Comparison of ENCODE assay signal across 1 cellular context in the genomic region with DNA sequence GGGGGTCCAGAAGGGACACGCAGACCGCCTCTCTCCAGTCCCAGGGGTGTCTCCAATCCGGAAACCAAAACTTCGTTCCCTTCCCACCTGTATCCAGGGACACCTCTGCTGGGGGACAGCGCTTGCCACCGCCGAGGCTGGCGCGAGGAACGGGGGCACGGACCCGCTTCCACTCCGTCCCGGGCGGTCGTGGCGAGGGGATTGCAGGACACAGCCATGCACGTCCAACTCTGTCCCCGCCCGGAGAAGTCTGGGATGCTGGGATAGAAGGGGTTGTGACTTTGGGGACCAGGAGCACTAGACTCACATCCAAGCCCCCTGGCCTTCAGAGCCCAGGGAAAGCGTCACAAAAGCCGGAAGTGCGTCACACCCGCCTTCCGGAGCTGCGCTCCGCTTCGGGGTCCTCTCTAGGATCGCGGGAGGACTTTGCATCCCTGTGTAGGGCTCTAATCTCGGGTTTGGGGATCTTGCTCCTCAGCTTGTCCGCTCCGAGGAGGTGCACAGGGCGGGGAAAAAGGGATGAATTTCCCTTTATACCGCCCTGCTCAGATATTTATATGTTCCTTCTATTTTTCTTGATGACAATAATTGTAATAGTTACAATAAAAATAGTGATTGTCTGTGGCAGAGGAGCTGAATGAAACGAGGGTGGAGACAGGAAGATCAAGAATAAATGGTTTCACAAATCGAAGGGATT.
TF ChIP-seq lines count a peak whose summit lies in the region.

TSS of gene FAM200A (minus strand) at position 348 of the 697 bp plus-strand sequence. CDS start 3,707 bp downstream, outside the sequence.

TF ChIP-seq in K562, 482 proteins besides CTCF, POLR2A, EP300 and RAD21 (continued from another document and continues in another):
- TF ChIP-seq, protein P1, sequence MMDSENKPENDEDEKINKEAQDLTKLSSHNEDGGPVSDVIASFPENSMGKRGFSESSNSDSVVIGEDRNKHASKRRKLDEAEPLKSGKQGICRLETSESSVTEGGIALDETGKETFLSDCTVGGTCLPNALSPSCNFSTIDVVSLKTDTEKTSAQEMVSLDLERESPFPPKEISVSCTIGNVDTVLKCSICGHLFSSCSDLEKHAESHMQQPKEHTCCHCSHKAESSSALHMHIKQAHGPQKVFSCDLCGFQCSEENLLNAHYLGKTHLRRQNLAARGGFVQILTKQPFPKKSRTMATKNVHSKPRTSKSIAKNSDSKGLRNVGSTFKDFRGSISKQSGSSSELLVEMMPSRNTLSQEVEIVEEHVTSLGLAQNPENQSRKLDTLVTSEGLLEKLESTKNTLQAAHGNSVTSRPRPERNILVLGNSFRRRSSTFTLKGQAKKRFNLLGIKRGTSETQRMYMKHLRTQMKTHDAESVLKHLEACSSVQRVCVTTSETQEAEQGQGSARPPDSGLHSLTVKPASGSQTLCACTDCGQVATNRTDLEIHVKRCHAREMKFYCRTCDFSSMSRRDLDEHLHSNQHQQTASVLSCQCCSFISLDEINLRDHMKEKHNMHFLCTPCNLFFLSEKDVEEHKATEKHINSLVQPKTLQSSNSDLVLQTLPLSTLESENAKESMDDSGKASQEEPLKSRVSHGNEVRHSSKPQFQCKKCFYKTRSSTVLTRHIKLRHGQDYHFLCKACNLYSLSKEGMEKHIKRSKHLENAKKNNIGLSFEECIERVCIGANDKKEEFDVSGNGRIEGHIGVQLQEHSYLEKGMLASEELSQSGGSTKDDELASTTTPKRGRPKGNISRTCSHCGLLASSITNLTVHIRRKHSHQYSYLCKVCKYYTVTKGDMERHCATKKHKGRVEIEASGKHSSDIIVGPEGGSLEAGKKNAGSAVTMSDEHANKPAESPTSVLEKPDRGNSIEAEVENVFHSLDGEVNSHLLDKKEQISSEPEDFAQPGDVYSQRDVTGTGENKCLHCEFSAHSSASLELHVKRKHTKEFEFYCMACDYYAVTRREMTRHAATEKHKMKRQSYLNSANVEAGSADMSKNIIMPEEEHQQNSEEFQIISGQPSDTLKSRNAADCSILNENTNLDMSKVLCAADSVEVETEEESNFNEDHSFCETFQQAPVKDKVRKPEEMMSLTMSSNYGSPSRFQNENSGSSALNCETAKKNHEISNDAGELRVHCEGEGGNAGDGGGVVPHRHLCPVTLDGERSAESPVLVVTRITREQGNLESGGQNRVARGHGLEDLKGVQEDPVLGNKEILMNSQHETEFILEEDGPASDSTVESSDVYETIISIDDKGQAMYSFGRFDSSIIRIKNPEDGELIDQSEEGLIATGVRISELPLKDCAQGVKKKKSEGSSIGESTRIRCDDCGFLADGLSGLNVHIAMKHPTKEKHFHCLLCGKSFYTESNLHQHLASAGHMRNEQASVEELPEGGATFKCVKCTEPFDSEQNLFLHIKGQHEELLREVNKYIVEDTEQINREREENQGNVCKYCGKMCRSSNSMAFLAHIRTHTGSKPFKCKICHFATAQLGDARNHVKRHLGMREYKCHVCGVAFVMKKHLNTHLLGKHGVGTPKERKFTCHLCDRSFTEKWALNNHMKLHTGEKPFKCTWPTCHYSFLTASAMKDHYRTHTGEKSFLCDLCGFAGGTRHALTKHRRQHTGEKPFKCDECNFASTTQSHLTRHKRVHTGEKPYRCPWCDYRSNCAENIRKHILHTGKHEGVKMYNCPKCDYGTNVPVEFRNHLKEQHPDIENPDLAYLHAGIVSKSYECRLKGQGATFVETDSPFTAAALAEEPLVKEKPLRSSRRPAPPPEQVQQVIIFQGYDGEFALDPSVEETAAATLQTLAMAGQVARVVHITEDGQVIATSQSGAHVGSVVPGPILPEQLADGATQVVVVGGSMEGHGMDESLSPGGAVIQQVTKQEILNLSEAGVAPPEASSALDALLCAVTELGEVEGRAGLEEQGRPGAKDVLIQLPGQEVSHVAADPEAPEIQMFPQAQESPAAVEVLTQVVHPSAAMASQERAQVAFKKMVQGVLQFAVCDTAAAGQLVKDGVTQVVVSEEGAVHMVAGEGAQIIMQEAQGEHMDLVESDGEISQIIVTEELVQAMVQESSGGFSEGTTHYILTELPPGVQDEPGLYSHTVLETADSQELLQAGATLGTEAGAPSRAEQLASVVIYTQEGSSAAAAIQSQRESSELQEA (IDR thresholded peaks at IDR 0.05; ENCODE audit: low read depth), result no peak
- TF ChIP-seq FOXP4 (CRISPR knock-in tag; IDR thresholded peaks at IDR 0.05; ENCODE audit: borderline replicate concordance) (0 out of 2 replicates have a peak, but pooled peaks have one; percentile 64), ZNF175 (CRISPR knock-in tag; IDR thresholded peaks at IDR 0.05; ENCODE audit: low read depth) (no peak), CBX2 (IDR thresholded peaks at IDR 0.05; ENCODE audit: insufficient read depth, low read length, poor library complexity, severe bottlenecking) (no peak), HMG20B (CRISPR knock-in tag; IDR thresholded peaks at IDR 0.05) (no peak), THRB (CRISPR knock-in tag; conservative IDR thresholded peaks at IDR 0.05) (no peak), TRIM28 (IDR thresholded peaks at IDR 0.05) (no peak), JUND (IDR thresholded peaks at IDR 0.05; ENCODE audit: borderline replicate concordance, low read depth, low read length) (peak; percentile 64; the same call in 1 of the 2 replicates), JUND (tag; IDR thresholded peaks at IDR 0.05; ENCODE audit: borderline replicate concordance, low read depth, low read length) (no peak; the same call in 2 of the 3 replicates), ZNF324 (CRISPR knock-in tag; IDR thresholded peaks at IDR 0.05) (no peak), C11orf30 (IDR thresholded peaks at IDR 0.05; ENCODE audit: low read depth) (peak; percentile 93), HOMEZ (CRISPR knock-in tag; IDR thresholded peaks at IDR 0.05) (no peak), HEY1 (CRISPR knock-in tag; IDR thresholded peaks at IDR 0.05; ENCODE audit: borderline replicate concordance) (no peak), PHF8 (IDR thresholded peaks at IDR 0.05; ENCODE audit: borderline replicate concordance, low read length) (peak; percentile 97; the same call in 1 of the 2 replicates), FOS (IDR thresholded peaks at IDR 0.05; ENCODE audit: extremely low read depth, insufficient read length) (no peak), PTBP1 (IDR thresholded peaks at IDR 0.05; ENCODE audit: low read depth, low read length) (no peak), CBFB (CRISPR knock-in tag; IDR thresholded peaks at IDR 0.05) (peak; percentile 88; the same call in 1 of the 2 replicates), ZKSCAN1 (IDR thresholded peaks at IDR 0.05; ENCODE audit: low read depth, low read length) (no peak), CHD4 (IDR thresholded peaks at IDR 0.05; ENCODE audit: insufficient read depth, insufficient replicate concordance, low read depth, low read length, poor library complexity, severe bottlenecking) (no peak), PBX2 (CRISPR knock-in tag; IDR thresholded peaks at IDR 0.05; ENCODE audit: low read depth) (no peak), PBX2 (tag; conservative IDR thresholded peaks at IDR 0.05; ENCODE audit: low read depth) (no peak), FOXA1 (IDR thresholded peaks at IDR 0.05; ENCODE audit: borderline replicate concordance) (no peak), HDAC1 (IDR thresholded peaks at IDR 0.05) (peak in 1 of 2 experiments; percentile 66; a peak in 2 of 4 replicates), ESRRA (IDR thresholded peaks at IDR 0.05; ENCODE audit: borderline replicate concordance, low read depth) (peak; percentile 70), GTF2E2 (tag; IDR thresholded peaks at IDR 0.05) (no peak)
- TF ChIP-seq, protein P2, sequence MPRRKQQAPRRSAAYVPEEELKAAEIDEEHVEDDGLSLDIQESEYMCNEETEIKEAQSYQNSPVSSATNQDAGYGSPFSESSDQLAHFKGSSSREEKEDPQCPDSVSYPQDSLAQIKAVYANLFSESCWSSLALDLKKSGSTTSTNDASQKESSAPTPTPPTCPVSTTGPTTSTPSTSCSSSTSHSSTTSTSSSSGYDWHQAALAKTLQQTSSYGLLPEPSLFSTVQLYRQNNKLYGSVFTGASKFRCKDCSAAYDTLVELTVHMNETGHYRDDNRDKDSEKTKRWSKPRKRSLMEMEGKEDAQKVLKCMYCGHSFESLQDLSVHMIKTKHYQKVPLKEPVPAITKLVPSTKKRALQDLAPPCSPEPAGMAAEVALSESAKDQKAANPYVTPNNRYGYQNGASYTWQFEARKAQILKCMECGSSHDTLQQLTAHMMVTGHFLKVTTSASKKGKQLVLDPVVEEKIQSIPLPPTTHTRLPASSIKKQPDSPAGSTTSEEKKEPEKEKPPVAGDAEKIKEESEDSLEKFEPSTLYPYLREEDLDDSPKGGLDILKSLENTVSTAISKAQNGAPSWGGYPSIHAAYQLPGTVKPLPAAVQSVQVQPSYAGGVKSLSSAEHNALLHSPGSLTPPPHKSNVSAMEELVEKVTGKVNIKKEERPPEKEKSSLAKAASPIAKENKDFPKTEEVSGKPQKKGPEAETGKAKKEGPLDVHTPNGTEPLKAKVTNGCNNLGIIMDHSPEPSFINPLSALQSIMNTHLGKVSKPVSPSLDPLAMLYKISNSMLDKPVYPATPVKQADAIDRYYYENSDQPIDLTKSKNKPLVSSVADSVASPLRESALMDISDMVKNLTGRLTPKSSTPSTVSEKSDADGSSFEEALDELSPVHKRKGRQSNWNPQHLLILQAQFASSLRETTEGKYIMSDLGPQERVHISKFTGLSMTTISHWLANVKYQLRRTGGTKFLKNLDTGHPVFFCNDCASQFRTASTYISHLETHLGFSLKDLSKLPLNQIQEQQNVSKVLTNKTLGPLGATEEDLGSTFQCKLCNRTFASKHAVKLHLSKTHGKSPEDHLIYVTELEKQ (CRISPR knock-in tag; IDR thresholded peaks at IDR 0.05), result no peak
- TF ChIP-seq, protein P3, sequence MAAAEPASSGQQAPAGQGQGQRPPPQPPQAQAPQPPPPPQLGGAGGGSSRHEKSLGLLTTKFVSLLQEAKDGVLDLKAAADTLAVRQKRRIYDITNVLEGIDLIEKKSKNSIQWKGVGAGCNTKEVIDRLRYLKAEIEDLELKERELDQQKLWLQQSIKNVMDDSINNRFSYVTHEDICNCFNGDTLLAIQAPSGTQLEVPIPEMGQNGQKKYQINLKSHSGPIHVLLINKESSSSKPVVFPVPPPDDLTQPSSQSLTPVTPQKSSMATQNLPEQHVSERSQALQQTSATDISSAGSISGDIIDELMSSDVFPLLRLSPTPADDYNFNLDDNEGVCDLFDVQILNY (CRISPR knock-in tag; IDR thresholded peaks at IDR 0.05), result no peak
